In genomic region chrX:150753968-150754367, GRCh38 we compare ENCODE assay signal across 14 cellular contexts.
A peak's percentile ranks its signal among the peaks of the same experiment; 100 is the strongest.
DNase-seq lines count a peak whose midpoint lies in the region; ATAC-seq, FAIRE-seq and TF ChIP-seq lines count a peak whose summit lies in the region.
"Had no signal": no experiment of that assay in that cellular context is flagged by ENCODE, and none has a peak within 500 bp of the region (broad histone marks: within the 10 kb centered on the region; RNA-seq: fewer than 3 reads in every experiment).

No MANE protein-coding gene starts in this region.

- peak; percentile 55 for ATAC-seq in left lobe of liver
- ATAC-seq in HG02763 (IDR thresholded peaks at IDR 0.05; ENCODE audit: unreplicated experiment): no peak
- ATAC-seq: GM23338 had no signal

- peaks cover 82% of the 10 kb centered on the region for H3K36me3 Mint-ChIP-seq in activated T-cell treated with anti-CD3 and anti-CD28 coated beads, Interleukin-2, amount 50 U/mL, for 24 hours (ENCODE audit: low read depth)

- in situ Hi-C loops in GM13976 (cut with MboI; ENCODE audit: low sequenced_read_pairs, unreplicated experiment): no loop called here

- FAIRE-seq in colon (lab: Jason Lieb, UNC): peak; percentile 90

- TF ChIP-seq POLR2A in uterus (IDR thresholded peaks at IDR 0.05): no peak

- H3K9me3 ChIP-seq in uterus: no peaks in the 10 kb centered on the region
- H3K9me3 ChIP-seq: BLaER1 had no signal

- no peak overlapping the region for H3K4me3 ChIP-seq in uterus
- H3K4me3 ChIP-seq: BLaER1, GM23338 had no signal

- no peak overlapping the region for H3K4me3 Mint-ChIP-seq in activated T-cell treated with anti-CD3 and anti-CD28 coated beads, Interleukin-2, amount 50 U/mL, for 24 hours
- H3K4me3 Mint-ChIP-seq: GM23338, IgD-negative memory B cell had no signal

- H3K27ac ChIP-seq in uterus: no peak overlapping the region
- H3K27ac ChIP-seq: BLaER1 had no signal

- H3K4me1 Mint-ChIP-seq in activated T-cell treated with anti-CD3 and anti-CD28 coated beads, Interleukin-2, amount 50 U/mL, for 24 hours (ENCODE audit: low read depth): peaks cover 7% of the 10 kb centered on the region
- H3K4me1 Mint-ChIP-seq: GM23338, IgD-negative memory B cell had no signal

- H3K36me3 ChIP-seq in uterus: no peaks in the 10 kb centered on the region

- H3K4me1 ChIP-seq in uterus: no peaks in the 10 kb centered on the region
- H3K4me1 ChIP-seq: BLaER1 had no signal

- H3K9me3 Mint-ChIP-seq in activated T-cell treated with anti-CD3 and anti-CD28 coated beads, Interleukin-2, amount 50 U/mL, for 24 hours: no peaks in the 10 kb centered on the region
- H3K9me3 Mint-ChIP-seq: GM23338, IgD-negative memory B cell had no signal

- intact Hi-C loops in uterus (cut with DNase I; ENCODE audit: low total_unique reads): no loop called here

- no peak for DNase-seq in activated T-cell treated with anti-CD3 and anti-CD28 coated beads, Interleukin-2, amount 50 U/mL, for 24 hours
- DNase-seq in activated T-cell treated with anti-CD3 and anti-CD28 coated beads for 4 hours: no peak
- no peak for DNase-seq in GM13976 (ENCODE audit: low spot score)
- no peak for DNase-seq in left lobe of liver (ENCODE audit: low spot score)
- DNase-seq in uterus: no peak
- DNase-seq in SHP77 (lab: John Stamatoyannopoulos, UW): no peak
- DNase-seq: 8988T, DMS 273 treated with DMSO at 0.1 percent for 48 hours, H7 had no signal

- peak; percentile 4 for TF ChIP-seq CTCF in GM13976 (IDR thresholded peaks at IDR 0.05; ENCODE audit: borderline replicate concordance, control extremely low read depth, extremely low read depth, insufficient read depth, missing control alignments)
- no peak for TF ChIP-seq CTCF in uterus (IDR thresholded peaks at IDR 0.05)

- H3K27me3 ChIP-seq in uterus: no peaks in the 10 kb centered on the region
- H3K27me3 ChIP-seq: BLaER1 had no signal

- H3K27me3 Mint-ChIP-seq in activated T-cell treated with anti-CD3 and anti-CD28 coated beads, Interleukin-2, amount 50 U/mL, for 24 hours: no peaks in the 10 kb centered on the region
- H3K27me3 Mint-ChIP-seq: IgD-negative memory B cell had no signal

- peak overlapping the region; percentile 6 for H3K27ac Mint-ChIP-seq in activated T-cell treated with anti-CD3 and anti-CD28 coated beads, Interleukin-2, amount 50 U/mL, for 24 hours
- H3K27ac Mint-ChIP-seq: GM23338 had no signal
